Comparison of ENCODE assay signal across 27 cellular contexts in the genomic region with DNA sequence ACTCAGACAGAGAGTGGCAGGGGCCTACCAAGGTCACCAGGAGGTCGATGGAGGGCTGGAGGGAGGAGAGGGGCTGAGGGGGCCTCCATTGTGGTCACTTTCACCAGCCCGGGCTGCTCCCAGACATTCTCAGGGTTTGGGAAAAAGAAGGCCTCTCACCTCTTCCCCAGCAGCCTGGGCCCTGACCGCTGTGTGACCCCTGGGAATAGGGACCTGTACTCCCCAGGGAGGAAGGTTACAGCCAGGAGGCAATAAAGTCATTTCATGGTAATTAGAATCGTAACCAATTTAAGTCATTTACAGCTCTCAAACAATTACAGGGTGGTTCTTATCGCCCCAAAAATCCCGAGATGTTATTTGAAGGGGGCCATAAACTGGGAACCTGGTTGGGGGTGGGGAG.
"Had no signal": no experiment of that assay in that cellular context is flagged by ENCODE, and none has a peak within 500 bp of the region (broad histone marks: within the 10 kb centered on the region; RNA-seq: fewer than 3 reads in every experiment).

No MANE protein-coding gene starts in this region.

- H3K27ac Mint-ChIP-seq: activated CD8-positive, alpha-beta memory T cell treated with anti-CD3 and anti-CD28 coated beads, Interleukin-2, amount 10 ng/mL, durations not matched to agents 7 days and 5 days; activated naive CD4-positive, alpha-beta T cell treated with anti-CD3 and anti-CD28 coated beads, Interleukin-2, amount 50 U/mL, for 72 hours; activated naive CD8-positive, alpha-beta T cell treated with anti-CD3 and anti-CD28 coated beads, Interleukin-2, amount 50 U/mL, for 24 hours; activated T-cell treated with anti-CD3 and anti-CD28 coated beads, Interleukin-2, amount 50 U/mL, for 24 hours; activated T-helper 1 cell treated with anti-CD3 and anti-CD28 coated beads, Interleukin-12 subunit alpha, Interleukin-12 subunit beta, Interleukin-2, Interleukin-4 antibody, amounts not matched to agents 30 ng/mL and 10 ng/mL and 1 ng/mL, durations not matched to agents 14 hours and 24 hours and 36 hours; T-helper 1 cell treated with Interleukin-12 subunit alpha and Interleukin-12 subunit beta and Interleukin-4 antibody, amounts not matched to agents 30 μg/mL and 1 μg/mL, for 36 hours; WTC11 had no signal

- H3K36me3 Mint-ChIP-seq: activated CD8-positive, alpha-beta memory T cell treated with anti-CD3 and anti-CD28 coated beads, Interleukin-2, amount 10 ng/mL, durations not matched to agents 7 days and 5 days; WTC11 had no signal

- H3K9me3 Mint-ChIP-seq: activated T-cell treated with anti-CD3 and anti-CD28 coated beads, Interleukin-2, amount 50 U/mL, for 24 hours; activated T-helper 1 cell treated with anti-CD3 and anti-CD28 coated beads, Interleukin-12 subunit alpha, Interleukin-12 subunit beta, Interleukin-2, Interleukin-4 antibody, amounts not matched to agents 30 ng/mL and 10 ng/mL and 1 ng/mL, durations not matched to agents 14 hours and 24 hours and 36 hours; T-helper 1 cell treated with Interleukin-12 subunit alpha and Interleukin-12 subunit beta and Interleukin-4 antibody, amounts not matched to agents 30 μg/mL and 1 μg/mL, for 36 hours had no signal

- H3K36me3 ChIP-seq: ascending aorta, SJSA1 had no signal

- H3K4me3 ChIP-seq: ascending aorta, body of pancreas, K562, SJSA1 had no signal

- H3K27ac ChIP-seq: ascending aorta, body of pancreas, SJSA1 had no signal

- H3K4me1 Mint-ChIP-seq: activated CD8-positive, alpha-beta memory T cell treated with anti-CD3 and anti-CD28 coated beads, Interleukin-2, amount 10 ng/mL, durations not matched to agents 7 days and 5 days; activated naive CD8-positive, alpha-beta T cell treated with anti-CD3 and anti-CD28 coated beads, Interleukin-2, amount 50 U/mL, for 24 hours had no signal

- DNase-seq: activated CD4-positive, alpha-beta T cell treated with anti-CD3 and anti-CD28 coated beads for 48 hours; activated CD4-positive, alpha-beta T cell treated with anti-CD3 and anti-CD28 coated beads, Interleukin-2, amount 50 U/mL, for 48 hours; activated CD4-positive, CD25-positive, alpha-beta regulatory T cell treated with anti-CD3 and anti-CD28 coated beads, Interleukin-2, amount 50 U/mL, for 72 hours; activated CD8-positive, alpha-beta memory T cell treated with anti-CD3 and anti-CD28 coated beads, Interleukin-2, amount 10 ng/mL, durations not matched to agents 7 days and 5 days; activated effector memory CD4-positive, alpha-beta T cell treated with Interleukin-2 at 50 U/mL for 16 hours; activated naive CD4-positive, alpha-beta T cell treated with Interleukin-2 at 50 U/mL for 16 hours; activated naive CD8-positive, alpha-beta T cell treated with anti-CD3 and anti-CD28 coated beads, Interleukin-2, amount 50 U/mL, for 24 hours; activated T-cell treated with anti-CD3 and anti-CD28 coated beads, Interleukin-2, amount 50 U/mL, for 24 hours; amniotic stem cell; body of pancreas; central memory CD4-positive, alpha-beta T cell; Kasumi-1; NCI-H1048; NCI-H1930; NCI-H2107; NCI-H2171 treated with DMSO at 0.1 percent for 48 hours; NCI-H226; NCI-H526; NCI-H82; SHP77 had no signal

- H3K4me3 Mint-ChIP-seq: activated CD8-positive, alpha-beta memory T cell treated with anti-CD3 and anti-CD28 coated beads, Interleukin-2, amount 10 ng/mL, durations not matched to agents 7 days and 5 days; activated naive CD8-positive, alpha-beta T cell treated with anti-CD3 and anti-CD28 coated beads, Interleukin-2, amount 50 U/mL, for 24 hours; activated T-cell treated with anti-CD3 and anti-CD28 coated beads, Interleukin-2, amount 50 U/mL, for 24 hours; activated T-helper 1 cell treated with anti-CD3 and anti-CD28 coated beads, Interleukin-12 subunit alpha, Interleukin-12 subunit beta, Interleukin-2, Interleukin-4 antibody, amounts not matched to agents 30 ng/mL and 10 ng/mL and 1 ng/mL, durations not matched to agents 14 hours and 24 hours and 36 hours; T-helper 1 cell treated with Interleukin-12 subunit alpha and Interleukin-12 subunit beta and Interleukin-4 antibody, amounts not matched to agents 30 μg/mL and 1 μg/mL, for 36 hours; WTC11 had no signal

- ATAC-seq: activated CD8-positive, alpha-beta memory T cell treated with anti-CD3 and anti-CD28 coated beads, Interleukin-2, amount 10 ng/mL, durations not matched to agents 7 days and 5 days; activated naive CD4-positive, alpha-beta T cell treated with anti-CD3 and anti-CD28 coated beads, Interleukin-2, amount 50 U/mL, for 72 hours; activated naive CD8-positive, alpha-beta T cell treated with anti-CD3 and anti-CD28 coated beads, Interleukin-2, amount 50 U/mL, for 24 hours; body of pancreas; K562; WTC11 had no signal

- H3K4me1 ChIP-seq: ascending aorta, body of pancreas, SJSA1 had no signal

- H3K9me3 ChIP-seq: ascending aorta, body of pancreas, SJSA1 had no signal
